ENCODE assay signal across 18 cellular contexts in genomic region chr1:165419839-165420238, GRCh38. TPM values are rescaled to one million over a fixed set of nuclear protein-coding genes. Genes with fewer than 3 reads are reported as not detected.
DNase-seq lines count a peak whose midpoint lies in the region; ATAC-seq and TF ChIP-seq lines count a peak whose summit lies in the region.
"Had no signal": no experiment of that assay in that cellular context is flagged by ENCODE, and none has a peak within 500 bp of the region (broad histone marks: within the 10 kb centered on the region; RNA-seq: fewer than 3 reads in every experiment).

No MANE protein-coding gene starts in this region.

- no peaks in the 10 kb centered on the region for H3K9me3 ChIP-seq in gastrocnemius medialis
- H3K9me3 ChIP-seq in tibial artery, result no peaks in the 10 kb centered on the region
- H3K9me3 ChIP-seq: BE2C, BLaER1, Caco-2 had no signal

- DNase-seq in foreskin melanocyte (peak; percentile 51), gastrocnemius medialis (peak in 1 of 2 donors; percentile 33), C1 segment of cervical spinal cord (lab: John Stamatoyannopoulos, UW) (no peak), T-helper 1 cell (no peak), tibial artery (no peak)
- DNase-seq: 8988T; ACHN; BE2C; Caco-2; Calu3; CD4-positive, alpha-beta T cell; CD8-positive, alpha-beta T cell; DMS79 treated with DMSO at 0.1 percent for 48 hours; GF-D8 had no signal

- ATAC-seq in gastrocnemius medialis, result peak; percentile 53 to 79
- ATAC-seq: CD8-positive, alpha-beta T cell had no signal

- TF ChIP-seq POLR2A in gastrocnemius medialis (IDR thresholded peaks at IDR 0.05), result no peak

- no peak for TF ChIP-seq CTCF in VCaP (conservative IDR thresholded peaks at IDR 0.05)
- no peak for TF ChIP-seq CTCF in gastrocnemius medialis (IDR thresholded peaks at IDR 0.05 in 4 of 5, conservative IDR thresholded peaks at IDR 0.05 in 1 of 5)
- TF ChIP-seq CTCF in tibial artery (IDR thresholded peaks at IDR 0.05), result no peak

- H3K36me3 ChIP-seq in gastrocnemius medialis, result no peaks in the 10 kb centered on the region
- no peaks in the 10 kb centered on the region for H3K36me3 ChIP-seq in tibial artery
- H3K36me3 ChIP-seq: BE2C, BLaER1 had no signal

- H3K4me3 ChIP-seq in gastrocnemius medialis (no peak overlapping the region), tibial artery (no peak overlapping the region)
- H3K4me3 ChIP-seq: BLaER1 had no signal

- H3K4me1 ChIP-seq in gastrocnemius medialis (peaks cover 46 to 52% of the 10 kb centered on the region in 2 donors), tibial artery (peaks cover 0 to 4% (median 1%) of the 10 kb centered on the region in 4 donors)
- H3K4me1 ChIP-seq: BE2C, Caco-2 had no signal

- H3K27ac ChIP-seq in VCaP (peak overlapping the region; percentile 63; the same call in 1 of the 2 replicates), gastrocnemius medialis (peak overlapping the region; percentile 51 to 84 (median 67)), tibial artery (no peak overlapping the region)
- H3K27ac ChIP-seq: BLaER1, C4-2B had no signal

- H3K27me3 ChIP-seq in gastrocnemius medialis (no peaks in the 10 kb centered on the region), tibial artery (no peaks in the 10 kb centered on the region)
- H3K27me3 ChIP-seq: BLaER1 had no signal

- in situ Hi-C loops in gastrocnemius medialis (cut with MboI; ENCODE audit: low sequenced_read_pairs in 4 of 4), result no loop called here

- intact Hi-C loops in gastrocnemius medialis (cut with DNase I; ENCODE audit: low total_unique reads), result loop anchor here (5.0 kb wide), 1 partner anchor 122 kb away; the partner anchor contains the start of gene LRRC52
- intact Hi-C loops in tibial artery (cut with DNase I; ENCODE audit: low total_unique reads), result no loop called here

RNA-seq across cellular contexts. Expression of gene RXRG, which starts 25.1 kb away (rescaled TPM):
- 10 to 100 TPM in 1 of 4 donors, 1 to 10 TPM in 3; 4.2 to 15.9 (median 6.0) TPM for total RNA-seq in gastrocnemius medialis
- total RNA-seq: A673; Caco-2; Calu3; CD4-positive, alpha-beta T cell; CD8-positive, alpha-beta T cell had no signal

Comparison
In these comparisons a context has a peak if more than half of its experiments do, and no peak if none do; other contexts are left out.
1. H3K27ac ChIP-seq: peak in VCaP (single experiment) and gastrocnemius medialis (4 of 4); none in tibial artery (0 of 2).